ENCODE assay signal across 8 cellular contexts in genomic region chr12:109880938-109881337, GRCh38. TPM values are rescaled to one million over a fixed set of nuclear protein-coding genes. Genes with fewer than 3 reads are reported as not detected.
A peak's percentile ranks its signal among the peaks of the same experiment; 100 is the strongest.
DNase-seq lines count a peak whose midpoint lies in the region; ATAC-seq lines count a peak whose summit lies in the region.

No MANE protein-coding gene starts in this region.

- H3K4me3 ChIP-seq in iPS-18a (ENCODE audit: low read length) = peak overlapping the region; percentile 78
- peak overlapping the region; percentile 33 to 74 for H3K4me3 ChIP-seq in stomach smooth muscle (ENCODE audit: low read length in 2 of 2)

- no peaks in the 10 kb centered on the region for H3K36me3 Mint-ChIP-seq in activated T-helper 1 cell treated with anti-CD3 and anti-CD28 coated beads, Interleukin-12 subunit alpha, Interleukin-12 subunit beta, Interleukin-2, Interleukin-4 antibody, amounts not matched to agents 30 ng/mL and 10 ng/mL and 1 ng/mL, durations not matched to agents 14 hours and 24 hours and 36 hours (ENCODE audit: low read depth)

- H3K4me3 Mint-ChIP-seq in activated T-helper 1 cell treated with anti-CD3 and anti-CD28 coated beads, Interleukin-12 subunit alpha, Interleukin-12 subunit beta, Interleukin-2, Interleukin-4 antibody, amounts not matched to agents 30 ng/mL and 10 ng/mL and 1 ng/mL, durations not matched to agents 14 hours and 24 hours and 36 hours = peak overlapping the region; percentile 79

- H3K27me3 Mint-ChIP-seq in activated T-helper 1 cell treated with anti-CD3 and anti-CD28 coated beads, Interleukin-12 subunit alpha, Interleukin-12 subunit beta, Interleukin-2, Interleukin-4 antibody, amounts not matched to agents 30 ng/mL and 10 ng/mL and 1 ng/mL, durations not matched to agents 14 hours and 24 hours and 36 hours (ENCODE audit: insufficient read depth) = peaks cover 12% of the 10 kb centered on the region

- H3K27ac ChIP-seq in iPS-18a (ENCODE audit: low read length) = no peak overlapping the region
- H3K27ac ChIP-seq in stomach smooth muscle (ENCODE audit: low read length) = no peak overlapping the region

- peak; percentile 26 for DNase-seq in NCI-H146 treated with DMSO at 0.1 percent for 48 hours (lab: John Stamatoyannopoulos, UW; ENCODE audit: unreplicated experiment)
- no peak for DNase-seq in NCI-H146 (lab: John Stamatoyannopoulos, UW)
- DNase-seq in activated T-helper 1 cell treated with anti-CD3 and anti-CD28 coated beads, Interleukin-12 subunit alpha, Interleukin-12 subunit beta, Interleukin-2, Interleukin-4 antibody, amounts not matched to agents 30 ng/mL and 10 ng/mL and 1 ng/mL, durations not matched to agents 14 hours and 24 hours and 36 hours (ENCODE audit: low spot score) = no peak
- no peak for DNase-seq in NCI-H510A (lab: John Stamatoyannopoulos, UW)
- DNase-seq in cerebellar nuclear complex (lab: John Stamatoyannopoulos, UW) = no peak

- H3K9ac ChIP-seq in iPS-18a (ENCODE audit: low read length) = peak overlapping the region; percentile 49
- peak overlapping the region; percentile 36 to 66 for H3K9ac ChIP-seq in stomach smooth muscle (ENCODE audit: low read length in 2 of 2)

- H3K4me1 ChIP-seq in iPS-18a (ENCODE audit: control insufficient read depth, low read depth, low read length) (peaks cover 21% of the 10 kb centered on the region), stomach smooth muscle (ENCODE audit: control insufficient read depth, insufficient read depth, low read length) (peaks cover 22% of the 10 kb centered on the region)

- no peaks in the 10 kb centered on the region for H3K9me3 Mint-ChIP-seq in activated T-helper 1 cell treated with anti-CD3 and anti-CD28 coated beads, Interleukin-12 subunit alpha, Interleukin-12 subunit beta, Interleukin-2, Interleukin-4 antibody, amounts not matched to agents 30 ng/mL and 10 ng/mL and 1 ng/mL, durations not matched to agents 14 hours and 24 hours and 36 hours

- H3K9me3 ChIP-seq in iPS-18a (ENCODE audit: control insufficient read depth, low read depth, low read length) (no peaks in the 10 kb centered on the region), stomach smooth muscle (ENCODE audit: control insufficient read depth in 2 of 2, low read length in 2 of 2) (no peaks in the 10 kb centered on the region)

- ATAC-seq in GM18870 (IDR thresholded peaks at IDR 0.05; ENCODE audit: unreplicated experiment) = no peak

- peaks cover 25% of the 10 kb centered on the region for H3K4me1 Mint-ChIP-seq in activated T-helper 1 cell treated with anti-CD3 and anti-CD28 coated beads, Interleukin-12 subunit alpha, Interleukin-12 subunit beta, Interleukin-2, Interleukin-4 antibody, amounts not matched to agents 30 ng/mL and 10 ng/mL and 1 ng/mL, durations not matched to agents 14 hours and 24 hours and 36 hours (ENCODE audit: low read depth)

- intact Hi-C loops in activated T-helper 1 cell treated with anti-CD3 and anti-CD28 coated beads, Interleukin-12 subunit alpha, Interleukin-12 subunit beta, Interleukin-2, Interleukin-4 antibody, amounts not matched to agents 30 ng/mL and 10 ng/mL and 1 ng/mL, durations not matched to agents 14 hours and 24 hours and 36 hours (cut with micrococcal nuclease) = loop anchor here (1.0 to 5.0 kb wide), 9 partner anchors 7 to 404 kb away; partner anchors contain the start of genes ATP2A2, GIT2, KCTD10 and MMAB

- H3K27ac Mint-ChIP-seq in activated T-helper 1 cell treated with anti-CD3 and anti-CD28 coated beads, Interleukin-12 subunit alpha, Interleukin-12 subunit beta, Interleukin-2, Interleukin-4 antibody, amounts not matched to agents 30 ng/mL and 10 ng/mL and 1 ng/mL, durations not matched to agents 14 hours and 24 hours and 36 hours = peak overlapping the region; percentile 64

- no peaks in the 10 kb centered on the region for H3K36me3 ChIP-seq in iPS-18a (ENCODE audit: control insufficient read depth, low read depth, low read length)
- H3K36me3 ChIP-seq in stomach smooth muscle (ENCODE audit: control insufficient read depth in 2 of 2, insufficient read depth in 2 of 2, low read length in 2 of 2) = no peaks in the 10 kb centered on the region

- H3K27me3 ChIP-seq in iPS-18a (ENCODE audit: control insufficient read depth, insufficient read depth, low read length) (peaks cover 8% of the 10 kb centered on the region), stomach smooth muscle (ENCODE audit: control insufficient read depth in 1 of 2, insufficient read depth in 2 of 2, low read length in 2 of 2) (no peaks in the 10 kb centered on the region)

RNA-seq across cellular contexts. Expression of gene GLTP, which starts 0.6 kb away (rescaled TPM):
- total RNA-seq in activated T-helper 1 cell treated with anti-CD3 and anti-CD28 coated beads, Interleukin-12 subunit alpha, Interleukin-12 subunit beta, Interleukin-2, Interleukin-4 antibody, amounts not matched to agents 30 ng/mL and 10 ng/mL and 1 ng/mL, durations not matched to agents 14 hours and 24 hours and 36 hours = 27.7 and 29.1 TPM in 2 replicates

RNA-seq across cellular contexts. Expression of gene TCHP, which starts 19.1 kb away (rescaled TPM):
- 30.4 and 31.1 TPM in 2 replicates for total RNA-seq in activated T-helper 1 cell treated with anti-CD3 and anti-CD28 coated beads, Interleukin-12 subunit alpha, Interleukin-12 subunit beta, Interleukin-2, Interleukin-4 antibody, amounts not matched to agents 30 ng/mL and 10 ng/mL and 1 ng/mL, durations not matched to agents 14 hours and 24 hours and 36 hours

RNA-seq across cellular contexts. Expression of gene TRPV4, which starts 47.7 kb away (rescaled TPM):
- total RNA-seq in activated T-helper 1 cell treated with anti-CD3 and anti-CD28 coated beads, Interleukin-12 subunit alpha, Interleukin-12 subunit beta, Interleukin-2, Interleukin-4 antibody, amounts not matched to agents 30 ng/mL and 10 ng/mL and 1 ng/mL, durations not matched to agents 14 hours and 24 hours and 36 hours = not detected in 2 replicates
